17 cellular contexts compared by ENCODE assay signal in genomic region chr2:3432067-3432466, GRCh38. TPM values are rescaled to one million over a fixed set of nuclear protein-coding genes. Genes with fewer than 3 reads are reported as not detected.
DNase-seq lines count a peak whose midpoint lies in the region.
"Had no signal": no experiment of that assay in that cellular context is flagged by ENCODE, and none has a peak within 500 bp of the region (broad histone marks: within the 10 kb centered on the region; RNA-seq: fewer than 3 reads in every experiment).

No MANE protein-coding gene starts in this region.

- peaks cover 3% of the 10 kb centered on the region for H3K4me1 Mint-ChIP-seq in activated CD4-positive, alpha-beta T cell treated with anti-CD3 and anti-CD28 coated beads, Interleukin-2, amount 10 ng/mL, durations not matched to agents 7 days and 5 days

- POLR2A ChIA-PET in activated CD4-positive, alpha-beta T cell treated with anti-CD3 and anti-CD28 coated beads, Interleukin-2, amount 10 ng/mL, durations not matched to agents 7 days and 5 days (lab: Charles Lee), result no interaction called here

- no peak overlapping the region for H3K27ac Mint-ChIP-seq in activated CD4-positive, alpha-beta T cell treated with anti-CD3 and anti-CD28 coated beads, Interleukin-2, amount 10 ng/mL, durations not matched to agents 7 days and 5 days
- H3K27ac Mint-ChIP-seq: CD4-positive, alpha-beta T cell; GM23338 had no signal

- no peaks in the 10 kb centered on the region for H3K9me3 Mint-ChIP-seq in activated CD4-positive, alpha-beta T cell treated with anti-CD3 and anti-CD28 coated beads, Interleukin-2, amount 10 ng/mL, durations not matched to agents 7 days and 5 days
- H3K9me3 Mint-ChIP-seq: CD4-positive, alpha-beta T cell; GM23338 had no signal

- no peaks in the 10 kb centered on the region for H3K27me3 Mint-ChIP-seq in activated CD4-positive, alpha-beta T cell treated with anti-CD3 and anti-CD28 coated beads, Interleukin-2, amount 10 ng/mL, durations not matched to agents 7 days and 5 days
- H3K27me3 Mint-ChIP-seq: CD4-positive, alpha-beta T cell had no signal

- CTCF ChIA-PET in activated CD4-positive, alpha-beta T cell treated with anti-CD3 and anti-CD28 coated beads, Interleukin-2, amount 10 ng/mL, durations not matched to agents 7 days and 5 days (lab: Charles Lee), result interaction anchor here (1.2 kb wide), 1 partner anchor 8 kb away, joined by 4 read pairs; no protein-coding TSS in a partner anchor

- DNase-seq in MV-4-11 (lab: John Stamatoyannopoulos, UW), result peak; percentile 22
- DNase-seq in NCI-H82 treated with DMSO at 0.1 percent for 48 hours (lab: John Stamatoyannopoulos, UW; ENCODE audit: unreplicated experiment), result peak; percentile 77
- DNase-seq in iris pigment epithelial cell (ENCODE audit: low read depth), result peak; percentile 67
- DNase-seq in activated gamma-delta T cell (lab: John Stamatoyannopoulos, UW), result no peak
- DNase-seq in SKM-1 (lab: John Stamatoyannopoulos, UW; ENCODE audit: unreplicated experiment), result no peak
- DNase-seq in stimulated activated CD4-positive, alpha-beta T cell treated with anti-CD3 and anti-CD28 coated beads, Interleukin-4, amount 100 ng/mL, for 4 hours, result no peak
- DNase-seq in activated CD4-positive, alpha-beta T cell treated with anti-CD3 and anti-CD28 coated beads, Interleukin-2, amount 10 ng/mL, durations not matched to agents 7 days and 5 days, result no peak
- DNase-seq: BE2C; CD4-positive, alpha-beta T cell; GF-D8; MG63; NCI-H1092 treated with DMSO at 0.1 percent for 48 hours; NCI-H1694; NCI-H2107; NCI-H226; RPMI8226 had no signal

- H3K4me3 Mint-ChIP-seq in activated CD4-positive, alpha-beta T cell treated with anti-CD3 and anti-CD28 coated beads, Interleukin-2, amount 10 ng/mL, durations not matched to agents 7 days and 5 days, result no peak overlapping the region
- H3K4me3 Mint-ChIP-seq: CD4-positive, alpha-beta T cell; GM23338 had no signal

- peaks cover 11% of the 10 kb centered on the region for H3K36me3 Mint-ChIP-seq in activated CD4-positive, alpha-beta T cell treated with anti-CD3 and anti-CD28 coated beads, Interleukin-2, amount 10 ng/mL, durations not matched to agents 7 days and 5 days (ENCODE audit: low read depth)

RNA-seq across cellular contexts. Expression of gene TRAPPC12, which starts 52.6 kb away (rescaled TPM):
- 10 to 100 TPM; 84.0 to 88.0 TPM for total RNA-seq in activated CD4-positive, alpha-beta T cell treated with anti-CD3 and anti-CD28 coated beads, Interleukin-2, amount 10 ng/mL, durations not matched to agents 7 days and 5 days

RNA-seq across cellular contexts. Expression of gene EIPR1, which starts 54.4 kb away (rescaled TPM):
- total RNA-seq in activated CD4-positive, alpha-beta T cell treated with anti-CD3 and anti-CD28 coated beads, Interleukin-2, amount 10 ng/mL, durations not matched to agents 7 days and 5 days, result 10 to 100 TPM; 36.2 to 42.7 TPM

Comparison
In these comparisons a context has a peak if more than half of its experiments do, and no peak if none do; other contexts are left out.
1. DNase-seq: peak in MV-4-11 (single experiment), NCI-H82 treated with DMSO at 0.1 percent for 48 hours (single experiment) and iris pigment epithelial cell (single experiment); none in activated gamma-delta T cell (single experiment), SKM-1 (single experiment), stimulated activated CD4-positive, alpha-beta T cell treated with anti-CD3 and anti-CD28 coated beads, Interleukin-4, amount 100 ng/mL, for 4 hours (0 of 2) and activated CD4-positive, alpha-beta T cell treated with anti-CD3 and anti-CD28 coated beads, Interleukin-2, amount 10 ng/mL, durations not matched to agents 7 days and 5 days (single experiment).